ENCODE assay signal across 22 cellular contexts in genomic region chr16:87016636-87017035, GRCh38.
"Had no signal": no experiment of that assay in that cellular context is flagged by ENCODE, and none has a peak within 500 bp of the region (broad histone marks: within the 10 kb centered on the region; RNA-seq: fewer than 3 reads in every experiment).

No MANE protein-coding gene starts in this region.

- H3K9me3 ChIP-seq: heart left ventricle, left ventricle myocardium inferior, pancreas, prostate gland, spleen, transverse colon had no signal

- H3K27me3 ChIP-seq: brain microvascular endothelial cell, pancreas had no signal

- H3K27ac ChIP-seq: brain microvascular endothelial cell, heart left ventricle, left ventricle myocardium inferior, pancreas, prostate gland, transverse colon had no signal

- DNase-seq: activated CD4-positive, alpha-beta memory T cell treated with anti-CD3 and anti-CD28 coated beads for 36 hours; activated CD4-positive, alpha-beta T cell treated with anti-CD3 and anti-CD28 coated beads, Interleukin-2, amount 10 ng/mL, durations not matched to agents 24 days and 14 days; activated CD4-positive, CD25-positive, alpha-beta regulatory T cell treated with anti-CD3 and anti-CD28 coated beads, Interleukin-2, amount 50 U/mL, for 72 hours; activated CD8-positive, alpha-beta memory T cell treated with anti-CD3 and anti-CD28 coated beads, Interleukin-2, amount 50 U/mL, for 4 hours; activated gamma-delta T cell treated with Interleukin-2 at 50 U/mL for 16 hours; activated naive CD4-positive, alpha-beta T cell treated with anti-CD3 and anti-CD28 coated beads, Interleukin-2, amount 50 U/mL, for 16 hours; activated T-cell treated with anti-CD3 and anti-CD28 coated beads, Interleukin-2, amount 50 U/mL, for 1 hour; cortex of kidney; effector memory CD8-positive, alpha-beta T cell; heart left ventricle; left ventricle myocardium inferior; naive B cell; nucleus accumbens; pancreas; retina; stimulated activated naive CD4-positive, alpha-beta T cell treated with Interleukin-2 at 50 U/mL for 16 hours; T-helper 2 cell; transverse colon had no signal

- H3K4me3 ChIP-seq: heart left ventricle, left ventricle myocardium inferior, lung, pancreas, prostate gland, spleen, transverse colon had no signal

- H3K36me3 ChIP-seq: brain microvascular endothelial cell, heart left ventricle, left ventricle myocardium inferior, pancreas, prostate gland, spleen, transverse colon had no signal

- H3K4me1 ChIP-seq: left ventricle myocardium inferior, pancreas, prostate gland, transverse colon had no signal

- ATAC-seq: effector memory CD8-positive, alpha-beta T cell; heart left ventricle; pancreas had no signal
